ENCODE assay signal across 1 cellular context in genomic region chr2:171995586-171995985, GRCh38.
TF ChIP-seq lines count a peak whose summit lies in the region.

No MANE protein-coding gene starts in this region.

TF ChIP-seq in IMR-90, 13 proteins besides CTCF, POLR2A, EP300 and RAD21 (continued from another document):
- no peak for TF ChIP-seq RFX5 (IDR thresholded peaks at IDR 0.05; ENCODE audit: low read depth, low read length)
- no peak for TF ChIP-seq MAFK (IDR thresholded peaks at IDR 0.05; ENCODE audit: low read depth, low read length)
- TF ChIP-seq MAZ (IDR thresholded peaks at IDR 0.05; ENCODE audit: borderline replicate concordance, low read depth, low read length), result no peak
- no peak for TF ChIP-seq FOS (IDR thresholded peaks at IDR 0.05; ENCODE audit: low read depth, low read length)
- TF ChIP-seq CHD1 (IDR thresholded peaks at IDR 0.05; ENCODE audit: low read depth, low read length), result no peak
- no peak for TF ChIP-seq NFE2L2 (IDR thresholded peaks at IDR 0.05; ENCODE audit: low read depth, low read length)
- no peak for TF ChIP-seq SMC3 (IDR thresholded peaks at IDR 0.05; ENCODE audit: low read depth, low read length)
